ENCODE assay signal across 1 cellular context in the genomic region with DNA sequence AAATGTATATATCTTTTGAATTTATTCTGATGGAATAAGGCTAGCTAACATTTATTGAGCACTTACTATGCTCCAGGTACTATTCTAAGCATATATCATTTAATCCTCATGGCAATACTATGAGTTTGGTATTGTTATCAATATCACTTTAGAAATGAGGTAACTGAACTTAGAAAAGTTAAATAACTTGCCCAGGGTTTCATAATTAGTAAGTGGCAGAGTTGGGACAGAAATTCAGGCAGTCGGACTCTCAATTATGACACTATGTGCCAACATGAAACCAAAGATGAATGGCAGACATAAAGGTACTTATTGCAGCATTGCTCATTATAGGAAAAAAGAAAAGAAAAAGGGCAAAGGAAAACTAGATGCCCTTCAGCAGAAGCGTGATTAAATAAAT.
TF ChIP-seq lines count a peak whose summit lies in the region.

No MANE protein-coding gene starts in this region.

TF ChIP-seq in GM23338, 12 proteins besides CTCF, POLR2A, EP300 and RAD21:
- TF ChIP-seq, protein P1, sequence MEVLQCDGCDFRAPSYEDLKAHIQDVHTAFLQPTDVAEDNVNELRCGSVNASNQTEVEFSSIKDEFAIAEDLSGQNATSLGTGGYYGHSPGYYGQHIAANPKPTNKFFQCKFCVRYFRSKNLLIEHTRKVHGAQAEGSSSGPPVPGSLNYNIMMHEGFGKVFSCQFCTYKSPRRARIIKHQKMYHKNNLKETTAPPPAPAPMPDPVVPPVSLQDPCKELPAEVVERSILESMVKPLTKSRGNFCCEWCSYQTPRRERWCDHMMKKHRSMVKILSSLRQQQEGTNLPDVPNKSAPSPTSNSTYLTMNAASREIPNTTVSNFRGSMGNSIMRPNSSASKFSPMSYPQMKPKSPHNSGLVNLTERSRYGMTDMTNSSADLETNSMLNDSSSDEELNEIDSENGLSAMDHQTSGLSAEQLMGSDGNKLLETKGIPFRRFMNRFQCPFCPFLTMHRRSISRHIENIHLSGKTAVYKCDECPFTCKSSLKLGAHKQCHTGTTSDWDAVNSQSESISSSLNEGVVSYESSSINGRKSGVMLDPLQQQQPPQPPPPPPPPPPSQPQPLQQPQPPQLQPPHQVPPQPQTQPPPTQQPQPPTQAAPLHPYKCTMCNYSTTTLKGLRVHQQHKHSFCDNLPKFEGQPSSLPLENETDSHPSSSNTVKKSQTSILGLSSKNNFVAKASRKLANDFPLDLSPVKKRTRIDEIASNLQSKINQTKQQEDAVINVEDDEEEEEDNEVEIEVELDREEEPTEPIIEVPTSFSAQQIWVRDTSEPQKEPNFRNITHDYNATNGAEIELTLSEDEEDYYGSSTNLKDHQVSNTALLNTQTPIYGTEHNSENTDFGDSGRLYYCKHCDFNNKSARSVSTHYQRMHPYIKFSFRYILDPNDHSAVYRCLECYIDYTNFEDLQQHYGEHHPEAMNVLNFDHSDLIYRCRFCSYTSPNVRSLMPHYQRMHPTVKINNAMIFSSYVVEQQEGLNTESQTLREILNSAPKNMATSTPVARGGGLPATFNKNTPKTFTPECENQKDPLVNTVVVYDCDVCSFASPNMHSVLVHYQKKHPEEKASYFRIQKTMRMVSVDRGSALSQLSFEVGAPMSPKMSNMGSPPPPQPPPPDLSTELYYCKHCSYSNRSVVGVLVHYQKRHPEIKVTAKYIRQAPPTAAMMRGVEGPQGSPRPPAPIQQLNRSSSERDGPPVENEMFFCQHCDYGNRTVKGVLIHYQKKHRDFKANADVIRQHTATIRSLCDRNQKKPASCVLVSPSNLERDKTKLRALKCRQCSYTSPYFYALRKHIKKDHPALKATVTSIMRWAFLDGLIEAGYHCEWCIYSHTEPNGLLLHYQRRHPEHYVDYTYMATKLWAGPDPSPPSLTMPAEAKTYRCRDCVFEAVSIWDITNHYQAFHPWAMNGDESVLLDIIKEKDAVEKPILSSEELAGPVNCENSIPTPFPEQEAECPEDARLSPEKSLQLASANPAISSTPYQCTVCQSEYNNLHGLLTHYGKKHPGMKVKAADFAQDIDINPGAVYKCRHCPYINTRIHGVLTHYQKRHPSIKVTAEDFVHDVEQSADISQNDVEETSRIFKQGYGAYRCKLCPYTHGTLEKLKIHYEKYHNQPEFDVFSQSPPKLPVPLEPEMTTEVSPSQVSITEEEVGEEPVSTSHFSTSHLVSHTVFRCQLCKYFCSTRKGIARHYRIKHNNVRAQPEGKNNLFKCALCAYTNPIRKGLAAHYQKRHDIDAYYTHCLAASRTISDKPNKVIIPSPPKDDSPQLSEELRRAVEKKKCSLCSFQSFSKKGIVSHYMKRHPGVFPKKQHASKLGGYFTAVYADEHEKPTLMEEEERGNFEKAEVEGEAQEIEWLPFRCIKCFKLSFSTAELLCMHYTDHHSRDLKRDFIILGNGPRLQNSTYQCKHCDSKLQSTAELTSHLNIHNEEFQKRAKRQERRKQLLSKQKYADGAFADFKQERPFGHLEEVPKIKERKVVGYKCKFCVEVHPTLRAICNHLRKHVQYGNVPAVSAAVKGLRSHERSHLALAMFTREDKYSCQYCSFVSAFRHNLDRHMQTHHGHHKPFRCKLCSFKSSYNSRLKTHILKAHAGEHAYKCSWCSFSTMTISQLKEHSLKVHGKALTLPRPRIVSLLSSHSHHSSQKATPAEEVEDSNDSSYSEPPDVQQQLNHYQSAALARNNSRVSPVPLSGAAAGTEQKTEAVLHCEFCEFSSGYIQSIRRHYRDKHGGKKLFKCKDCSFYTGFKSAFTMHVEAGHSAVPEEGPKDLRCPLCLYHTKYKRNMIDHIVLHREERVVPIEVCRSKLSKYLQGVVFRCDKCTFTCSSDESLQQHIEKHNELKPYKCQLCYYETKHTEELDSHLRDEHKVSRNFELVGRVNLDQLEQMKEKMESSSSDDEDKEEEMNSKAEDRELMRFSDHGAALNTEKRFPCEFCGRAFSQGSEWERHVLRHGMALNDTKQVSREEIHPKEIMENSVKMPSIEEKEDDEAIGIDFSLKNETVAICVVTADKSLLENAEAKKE (CRISPR knock-in tag; IDR thresholded peaks at IDR 0.05): no peak
- TF ChIP-seq ZNF114 (CRISPR knock-in tag; IDR thresholded peaks at IDR 0.05): no peak
- TF ChIP-seq POLR2AphosphoS5 (IDR thresholded peaks at IDR 0.05; ENCODE audit: low read depth): no peak
- no peak for TF ChIP-seq NANOG (IDR thresholded peaks at IDR 0.05; ENCODE audit: borderline replicate concordance)
- TF ChIP-seq JUNB (IDR thresholded peaks at IDR 0.05; ENCODE audit: unreplicated experiment): no peak
- TF ChIP-seq EZH2phosphoT487 (IDR thresholded peaks at IDR 0.05; ENCODE audit: unreplicated experiment): no peak
TF ChIP-seq in GM23338: peak in this region for 0.
